9 cellular contexts compared by ENCODE assay signal in genomic region chr12:49342066-49342913, GRCh38. TPM values are rescaled to one million over a fixed set of nuclear protein-coding genes. Genes with fewer than 3 reads are reported as not detected.
DNase-seq lines count a peak whose midpoint lies in the region; ATAC-seq and TF ChIP-seq lines count a peak whose summit lies in the region.
"Had no signal": no experiment of that assay in that cellular context is flagged by ENCODE, and none has a peak within 500 bp of the region (broad histone marks: within the 10 kb centered on the region; RNA-seq: fewer than 3 reads in every experiment).

No MANE protein-coding gene starts in this region.

- TF ChIP-seq EP300 in gastroesophageal sphincter (IDR thresholded peaks at IDR 0.05) = no peak

- H3K27ac ChIP-seq in SJSA1 (no peak overlapping the region), gastroesophageal sphincter (peak overlapping the region in 1 of 4 donors; percentile 62), substantia nigra (ENCODE audit: low read depth, low read length, poor library complexity, severe bottlenecking) (no peak overlapping the region)

- no peak overlapping the region for H3K4me3 ChIP-seq in LNCaP clone FGC (ENCODE audit: low read depth, low read length)
- peak overlapping the region; percentile 26 for H3K4me3 ChIP-seq in SJSA1
- H3K4me3 ChIP-seq in gastroesophageal sphincter = peak overlapping the region; percentile 8 to 56

- 0% methylated on average over 3 to 8 of the region's 58 CpGs for WGBS in gastroesophageal sphincter (ENCODE audit: low coverage in 1 of 2), 2 donors

- peaks cover 36% of the 10 kb centered on the region for H3K4me1 ChIP-seq in SJSA1 (replicated peaks)
- H3K4me1 ChIP-seq in gastroesophageal sphincter = peaks cover 13 to 48% (median 41%) of the 10 kb centered on the region in 3 donors

- no peak for TF ChIP-seq POLR2A in gastroesophageal sphincter (IDR thresholded peaks at IDR 0.05)

- DNase-seq in COLO668 (lab: John Stamatoyannopoulos, UW; ENCODE audit: unreplicated experiment) (peak; percentile 77), LNCaP clone FGC (ENCODE audit: low read depth) (no peak), SJSA1 (ENCODE audit: low read depth in 1 of 2, low spot score in 2 of 2) (peak; percentile 72 to 90), nucleus accumbens (lab: John Stamatoyannopoulos, UW) (peak in 42 of 56 donors; percentile 13 to 84 (median 46)), substantia nigra (lab: John Stamatoyannopoulos, UW) (peak in 45 of 49 donors; percentile 16 to 95 (median 59))
- peak in 3 of 4 experiments; percentile 47 to 55 (median 52) for DNase-seq in activated naive CD4-positive, alpha-beta T cell (lab: John Stamatoyannopoulos, UW)

- H3K9me3 ChIP-seq in SJSA1 (replicated peaks) (no peaks in the 10 kb centered on the region; the same call in 1 of the 2 replicates), gastroesophageal sphincter (no peaks in the 10 kb centered on the region)

- ATAC-seq in GM21529 (IDR thresholded peaks at IDR 0.05; ENCODE audit: unreplicated experiment) (peak; percentile 68), gastroesophageal sphincter (peak; percentile 54)

- H3K36me3 ChIP-seq in SJSA1 = no peaks in the 10 kb centered on the region
- H3K36me3 ChIP-seq in gastroesophageal sphincter = no peaks in the 10 kb centered on the region

- peaks cover 36% of the 10 kb centered on the region for H3K27me3 ChIP-seq in SJSA1 (replicated peaks)
- peaks cover 88% of the 10 kb centered on the region for H3K27me3 ChIP-seq in gastroesophageal sphincter

- TF ChIP-seq CTCF in LNCaP clone FGC (IDR thresholded peaks at IDR 0.05; ENCODE audit: control insufficient read depth, extremely low read depth, insufficient read depth) (peak; percentile 43), gastroesophageal sphincter (IDR thresholded peaks at IDR 0.05) (peak in 3 of 4 experiments; percentile 67 to 82 (median 69))

RNA-seq across cellular contexts. Expression of gene DNAJC22, which starts 4.4 kb away (rescaled TPM):
- 6.3 and 9.6 TPM in 2 replicates for total RNA-seq in SJSA1 (2014; rRNA removed; shearing (Covaris generic))
- total RNA-seq in gastroesophageal sphincter = under 1 TPM in 2 of 4 donors, not detected in 2; 0.08 to 0.40 TPM

RNA-seq across cellular contexts. Expression of gene C1QL4, which starts 5.3 kb away (rescaled TPM):
- 0.34 and 1.9 TPM in 2 replicates for total RNA-seq in SJSA1 (2014; rRNA removed; shearing (Covaris generic))
- total RNA-seq in gastroesophageal sphincter = not detected
- total RNA-seq: T-helper 2 cell treated with Interferon-gamma antibody and Interleukin-4, amounts not matched to agents 100 ng/mL and 5 ng/mL, for 36 hours had no signal

RNA-seq across cellular contexts. Expression of gene TROAP, which starts 19.2 kb away (rescaled TPM):
- total RNA-seq in SJSA1 (2014; rRNA removed; shearing (Covaris generic)) = 50.1 and 50.8 TPM in 2 replicates
- total RNA-seq in gastroesophageal sphincter = under 1 TPM in 1 of 4 donors, not detected in 3; 0.22 TPM

RNA-seq across cellular contexts. Expression of gene SPATS2, which starts 25.0 kb away (rescaled TPM):
- total RNA-seq in SJSA1 (2014; rRNA removed; shearing (Covaris generic)) = 41.7 and 44.6 TPM in 2 replicates
- total RNA-seq in gastroesophageal sphincter = 10 to 100 TPM in 2 of 4 donors, 1 to 10 TPM in 2; 8.6 to 17.8 (median 9.5) TPM

RNA-seq across cellular contexts. Expression of gene PRPH, which starts 47.3 kb away (rescaled TPM):
- not detected in 2 replicates for total RNA-seq in SJSA1 (2014; rRNA removed; shearing (Covaris generic))
- 10 to 100 TPM in 1 of 4 donors, 1 to 10 TPM in 3; 3.0 to 16.2 (median 5.8) TPM for total RNA-seq in gastroesophageal sphincter
- total RNA-seq: T-helper 2 cell treated with Interferon-gamma antibody and Interleukin-4, amounts not matched to agents 100 ng/mL and 5 ng/mL, for 36 hours had no signal

Comparison
In these comparisons a context has a peak if more than half of its experiments do, and no peak if none do; other contexts are left out.
1. RNA of gene TROAP, which starts 19.2 kb away (total RNA-seq): 50.1 to 50.8 TPM in SJSA1; 0.22 TPM in gastroesophageal sphincter; every median in the first group is over 10 times any median in the second.